27 cellular contexts compared by ENCODE assay signal in the genomic region with DNA sequence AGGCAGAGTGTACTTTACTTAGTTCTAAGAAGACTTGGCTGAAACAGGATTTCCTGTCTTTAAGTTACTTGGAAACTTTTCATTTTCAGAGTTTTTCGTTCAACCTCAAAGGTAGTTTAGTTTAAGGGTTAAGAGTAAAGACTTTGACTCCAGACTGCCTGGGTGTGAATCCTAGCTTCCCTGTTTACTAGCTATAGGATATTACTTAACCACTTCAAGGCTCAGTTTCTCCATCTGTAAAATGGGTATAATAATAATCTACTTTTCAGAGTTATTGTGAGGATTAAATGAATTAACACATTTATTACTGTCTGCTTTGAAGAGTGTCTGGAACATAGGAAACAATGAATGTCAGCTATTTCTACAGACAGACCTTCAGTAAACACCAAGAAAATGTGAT.
"Had no signal": no experiment of that assay in that cellular context is flagged by ENCODE, and none has a peak within 500 bp of the region (broad histone marks: within the 10 kb centered on the region; RNA-seq: fewer than 3 reads in every experiment).

No MANE protein-coding gene starts in this region.

- H3K4me3 ChIP-seq: colonic mucosa, esophagus squamous epithelium, left ventricle myocardium inferior, lower lobe of right lung, prostate gland, right atrium auricular region, sigmoid colon, testis, tibial nerve, upper lobe of left lung had no signal

- DNase-seq: colonic mucosa; effector memory CD4-positive, alpha-beta T cell; erythroblast; esophagus squamous epithelium; foreskin melanocyte; hypothalamus; immature natural killer cell; islet precursor cell; kidney glomerular epithelial cell; left colon; left ventricle myocardium inferior; lower lobe of right lung; naive thymus-derived CD8-positive, alpha-beta T cell; nephron progenitor cell; nucleus accumbens; sigmoid colon; stimulated activated CD4-positive, alpha-beta T cell treated with anti-CD3 and anti-CD28 coated beads, Interleukin-4, amount 100 ng/mL, for 4 hours; stimulated activated naive CD8-positive, alpha-beta T cell treated with anti-CD3 and anti-CD28 coated beads, Interleukin-15, Interleukin-2, amounts not matched to agents 100 U/mL and 50 U/mL, for 24 hours; substantia nigra; testis; upper lobe of left lung had no signal

- H3K27me3 Mint-ChIP-seq: dendritic cell treated with granulocyte-macrophage colony-stimulating factor and Interleukin-4, amounts not matched to agents 40 ng/mL and 50 ng/mL, for 4 days; naive thymus-derived CD8-positive, alpha-beta T cell; stimulated activated memory B cell treated with anti-CD40 and anti-IgM and Interleukin-4, amounts not matched to agents 10 μg/mL and 1 μg/mL and 100 μg/mL, for 72 hours had no signal

- H3K27ac Mint-ChIP-seq: dendritic cell treated with granulocyte-macrophage colony-stimulating factor and Interleukin-4, amounts not matched to agents 40 ng/mL and 50 ng/mL, for 4 days; immature natural killer cell; naive thymus-derived CD8-positive, alpha-beta T cell; nephron progenitor cell; stimulated activated memory B cell treated with anti-CD40 and anti-IgM and Interleukin-4, amounts not matched to agents 10 μg/mL and 1 μg/mL and 100 μg/mL, for 72 hours had no signal

- H3K4me1 ChIP-seq: colonic mucosa, esophagus squamous epithelium, lower lobe of right lung, prostate gland, testis, upper lobe of left lung had no signal

- H3K4me3 Mint-ChIP-seq: dendritic cell treated with granulocyte-macrophage colony-stimulating factor and Interleukin-4, amounts not matched to agents 40 ng/mL and 50 ng/mL, for 4 days; immature natural killer cell; naive thymus-derived CD8-positive, alpha-beta T cell; nephron progenitor cell; stimulated activated memory B cell treated with anti-CD40 and anti-IgM and Interleukin-4, amounts not matched to agents 10 μg/mL and 1 μg/mL and 100 μg/mL, for 72 hours had no signal

- H3K9me3 ChIP-seq: colonic mucosa, esophagus squamous epithelium, left ventricle myocardium inferior, lower lobe of right lung, prostate gland, right atrium auricular region, sigmoid colon, testis, tibial nerve, upper lobe of left lung had no signal

- H3K27ac ChIP-seq: colonic mucosa, esophagus squamous epithelium, left ventricle myocardium inferior, lower lobe of right lung, prostate gland, right atrium auricular region, sigmoid colon, testis, tibial nerve, upper lobe of left lung had no signal

- H3K36me3 ChIP-seq: colonic mucosa, prostate gland had no signal

- H3K9me3 Mint-ChIP-seq: dendritic cell treated with granulocyte-macrophage colony-stimulating factor and Interleukin-4, amounts not matched to agents 40 ng/mL and 50 ng/mL, for 4 days; immature natural killer cell; naive thymus-derived CD8-positive, alpha-beta T cell; nephron progenitor cell; stimulated activated memory B cell treated with anti-CD40 and anti-IgM and Interleukin-4, amounts not matched to agents 10 μg/mL and 1 μg/mL and 100 μg/mL, for 72 hours had no signal

- H3K4me1 Mint-ChIP-seq: nephron progenitor cell; stimulated activated memory B cell treated with anti-CD40 and anti-IgM and Interleukin-4, amounts not matched to agents 10 μg/mL and 1 μg/mL and 100 μg/mL, for 72 hours had no signal

- FAIRE-seq: urothelium cell line had no signal

- H3K27me3 ChIP-seq: colonic mucosa, esophagus squamous epithelium, right atrium auricular region, sigmoid colon, testis, tibial nerve, upper lobe of left lung had no signal
